In the genomic region with DNA sequence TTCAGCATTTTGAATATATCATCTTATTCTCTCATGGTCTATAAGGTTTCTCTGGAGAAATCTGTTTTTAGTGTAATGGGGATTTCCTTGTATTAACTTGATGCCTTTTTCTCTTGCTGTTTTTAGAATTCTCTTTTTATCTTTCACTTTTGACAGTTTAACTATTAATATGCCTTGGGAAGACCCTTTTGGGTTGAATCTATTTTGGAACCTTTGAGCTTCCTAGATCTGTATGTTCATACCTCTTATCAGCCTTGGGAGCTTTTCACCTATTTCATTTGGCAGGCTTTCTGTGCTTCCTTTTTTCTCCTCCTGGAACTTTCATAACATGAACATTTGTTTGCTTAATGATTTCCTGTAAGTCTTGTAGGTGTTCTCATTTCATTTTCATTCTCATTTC, we compare ENCODE assay signal across 11 cellular contexts. TPM values are rescaled to one million over a fixed set of nuclear protein-coding genes. Genes with fewer than 3 reads are reported as not detected.
DNase-seq lines count a peak whose midpoint lies in the region; ATAC-seq and TF ChIP-seq lines count a peak whose summit lies in the region.
"Had no signal": no experiment of that assay in that cellular context is flagged by ENCODE, and none has a peak within 500 bp of the region (broad histone marks: within the 10 kb centered on the region; RNA-seq: fewer than 3 reads in every experiment).

No MANE protein-coding gene starts in this region.

- peaks cover 53% of the 10 kb centered on the region for H3K4me1 Mint-ChIP-seq in stimulated activated naive CD8-positive, alpha-beta T cell treated with anti-CD3 and anti-CD28 coated beads, Interleukin-15, Interleukin-2, amounts not matched to agents 100 ng/mL and 50 ng/mL, for 24 hours (ENCODE audit: low read depth)
- H3K4me1 Mint-ChIP-seq in activated CD8-positive, alpha-beta T cell treated with anti-CD3 and anti-CD28 coated beads for 36 hours (ENCODE audit: low read depth) = peaks cover 41% of the 10 kb centered on the region

- DNase-seq in stimulated activated naive CD8-positive, alpha-beta T cell treated with anti-CD3 and anti-CD28 coated beads, Interleukin-15, Interleukin-2, amounts not matched to agents 100 U/mL and 50 U/mL, for 24 hours = no peak
- no peak for DNase-seq in activated CD8-positive, alpha-beta T cell treated with anti-CD3 and anti-CD28 coated beads for 36 hours
- DNase-seq in iPS-NIHi7 (ENCODE audit: extremely low spot score) (no peak), epidermal melanocyte (ENCODE audit: insufficient read length, low spot score) (no peak), NCI-H1092 (lab: John Stamatoyannopoulos, UW) (no peak), RKO (ENCODE audit: low spot score) (no peak)
- DNase-seq: C1 segment of cervical spinal cord, HCEC 1CT, hypothalamus had no signal

- CTCF ChIA-PET in activated CD8-positive, alpha-beta T cell treated with anti-CD3 and anti-CD28 coated beads for 36 hours (lab: Charles Lee) = interaction anchor here (0.7 to 1.6 kb wide), 4 partner anchors 10 to 56 kb away, joined by 3 to 5 read pairs (median 4); no protein-coding TSS in a partner anchor

- peak overlapping the region; percentile 2 for H3K27ac Mint-ChIP-seq in stimulated activated naive CD8-positive, alpha-beta T cell treated with anti-CD3 and anti-CD28 coated beads, Interleukin-15, Interleukin-2, amounts not matched to agents 100 ng/mL and 50 ng/mL, for 24 hours
- peak overlapping the region; percentile 88 for H3K27ac Mint-ChIP-seq in activated CD8-positive, alpha-beta T cell treated with anti-CD3 and anti-CD28 coated beads for 36 hours

- no peak for ATAC-seq in stimulated activated naive CD8-positive, alpha-beta T cell treated with anti-CD3 and anti-CD28 coated beads, Interleukin-15, Interleukin-2, amounts not matched to agents 100 U/mL and 50 U/mL, for 24 hours
- peak; percentile 47 for ATAC-seq in HG02973 (IDR thresholded peaks at IDR 0.05; ENCODE audit: unreplicated experiment)
- ATAC-seq in activated CD8-positive, alpha-beta T cell treated with anti-CD3 and anti-CD28 coated beads for 36 hours = no peak

- no peak overlapping the region for H3K4me3 Mint-ChIP-seq in stimulated activated naive CD8-positive, alpha-beta T cell treated with anti-CD3 and anti-CD28 coated beads, Interleukin-15, Interleukin-2, amounts not matched to agents 100 ng/mL and 50 ng/mL, for 24 hours
- peak overlapping the region; percentile 2 for H3K4me3 Mint-ChIP-seq in activated CD8-positive, alpha-beta T cell treated with anti-CD3 and anti-CD28 coated beads for 36 hours

- intact Hi-C loops in activated CD8-positive, alpha-beta T cell treated with anti-CD3 and anti-CD28 coated beads for 36 hours (cut with micrococcal nuclease) = no loop called here

- peaks cover 4% of the 10 kb centered on the region for H3K9me3 Mint-ChIP-seq in stimulated activated naive CD8-positive, alpha-beta T cell treated with anti-CD3 and anti-CD28 coated beads, Interleukin-15, Interleukin-2, amounts not matched to agents 100 ng/mL and 50 ng/mL, for 24 hours
- H3K9me3 Mint-ChIP-seq in activated CD8-positive, alpha-beta T cell treated with anti-CD3 and anti-CD28 coated beads for 36 hours = peaks cover 15% of the 10 kb centered on the region

- POLR2A ChIA-PET in activated CD8-positive, alpha-beta T cell treated with anti-CD3 and anti-CD28 coated beads for 36 hours (lab: Charles Lee) = interaction anchor here (1.1 kb wide), 1 partner anchor 51 kb away, joined by 3 read pairs; no protein-coding TSS in a partner anchor

- no peak for TF ChIP-seq CTCF in activated CD8-positive, alpha-beta T cell treated with anti-CD3 and anti-CD28 coated beads for 36 hours (IDR thresholded peaks at IDR 0.05)

- no peaks in the 10 kb centered on the region for H3K27me3 Mint-ChIP-seq in stimulated activated naive CD8-positive, alpha-beta T cell treated with anti-CD3 and anti-CD28 coated beads, Interleukin-15, Interleukin-2, amounts not matched to agents 100 ng/mL and 50 ng/mL, for 24 hours
- H3K27me3 Mint-ChIP-seq in activated CD8-positive, alpha-beta T cell treated with anti-CD3 and anti-CD28 coated beads for 36 hours = no peaks in the 10 kb centered on the region

- peaks cover 35% of the 10 kb centered on the region for H3K36me3 Mint-ChIP-seq in stimulated activated naive CD8-positive, alpha-beta T cell treated with anti-CD3 and anti-CD28 coated beads, Interleukin-15, Interleukin-2, amounts not matched to agents 100 ng/mL and 50 ng/mL, for 24 hours (ENCODE audit: low read depth)
- peaks cover 36% of the 10 kb centered on the region for H3K36me3 Mint-ChIP-seq in activated CD8-positive, alpha-beta T cell treated with anti-CD3 and anti-CD28 coated beads for 36 hours (ENCODE audit: low read depth)

RNA-seq across cellular contexts. Expression of a gene that starts 22.2 kb away (rescaled TPM):
- 10 to 100 TPM; 24.5 to 28.6 TPM for total RNA-seq in activated CD8-positive, alpha-beta T cell treated with anti-CD3 and anti-CD28 coated beads for 36 hours
